ENCODE assay signal across 8 cellular contexts in the genomic region with DNA sequence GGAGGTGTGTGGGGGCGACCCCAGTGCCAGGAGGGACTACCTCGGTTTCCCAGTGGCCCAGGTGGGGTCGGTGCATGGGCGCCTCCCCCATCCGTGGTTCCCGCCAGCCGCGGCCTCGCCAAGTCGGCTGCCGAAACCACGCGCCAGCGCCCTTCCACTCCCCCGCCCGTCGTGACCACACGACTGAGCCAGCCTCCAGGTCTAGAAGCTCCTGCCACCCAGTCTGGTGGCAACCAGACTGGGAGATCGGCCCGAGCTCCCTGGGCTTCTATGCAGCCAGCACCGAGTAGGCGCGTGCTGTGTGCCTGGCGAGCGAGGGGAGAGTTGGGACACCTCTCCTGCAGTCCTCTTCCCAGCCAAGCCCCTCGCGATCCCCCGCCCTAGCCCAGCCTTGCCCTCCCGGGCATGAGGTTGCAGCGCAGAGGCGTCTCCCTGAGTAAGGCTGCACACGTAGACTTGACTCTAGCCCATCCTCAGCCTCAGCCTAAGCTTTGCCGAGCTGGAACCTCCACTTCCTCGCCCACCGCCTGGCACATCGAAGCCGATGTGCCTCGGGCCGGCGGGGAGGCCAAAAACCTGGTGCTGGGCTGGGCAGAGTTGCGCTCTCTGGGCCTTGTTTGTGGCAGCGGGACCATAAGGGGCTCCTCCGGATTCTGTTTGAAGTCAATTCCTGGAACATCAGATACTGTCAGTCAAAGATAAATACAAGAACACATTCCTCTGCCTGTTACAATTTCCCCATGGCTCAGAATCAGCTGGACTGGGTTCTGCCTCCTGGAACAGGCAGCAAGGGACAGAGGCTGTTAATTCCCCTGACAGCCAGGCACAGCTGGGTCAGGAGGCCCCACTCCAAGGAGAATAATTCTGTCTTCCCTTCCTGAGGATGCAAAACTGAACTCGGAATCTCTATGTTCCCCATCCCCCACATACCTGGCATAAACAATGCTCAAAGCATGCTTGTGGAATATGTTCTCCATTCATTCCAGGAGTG. TPM values are rescaled to one million over a fixed set of nuclear protein-coding genes. Genes with fewer than 3 reads are reported as not detected.
DNase-seq lines count a peak whose midpoint lies in the region; ATAC-seq and TF ChIP-seq lines count a peak whose summit lies in the region.

No MANE protein-coding gene starts in this region.

- DNase-seq in GM23338 (ENCODE audit: low spot score) (peak; percentile 58), foreskin keratinocyte (peak in 1 of 2 donors; percentile 7), retina (peak; percentile 71), lower leg skin (ENCODE audit: low spot score in 2 of 2) (no peak), NCI-H69 (lab: John Stamatoyannopoulos, UW) (no peak), NCI-H1930 (lab: John Stamatoyannopoulos, UW) (no peak)
- peak; percentile 27 to 38 for DNase-seq in activated T-cell treated with anti-CD3 and anti-CD28 coated beads, Interleukin-2, amount 50 U/mL, for 72 hours

- no peaks in the 10 kb centered on the region for H3K9me2 ChIP-seq in GM23338 (ENCODE audit: insufficient read depth)

- H3K27me3 ChIP-seq in GM23338 (ENCODE audit: insufficient read depth) (peaks cover 62% of the 10 kb centered on the region), foreskin keratinocyte (peaks cover 56% of the 10 kb centered on the region)

- WGBS in lower leg skin, 2 donors, result 14 to 21% methylated on average over 25 to 30 of the region's 44 CpGs

- H3K27ac Mint-ChIP-seq in GM23338, result no peak overlapping the region
- no peak overlapping the region for H3K27ac Mint-ChIP-seq in activated T-cell treated with anti-CD3 and anti-CD28 coated beads, Interleukin-2, amount 50 U/mL, for 72 hours

- TF ChIP-seq CTCF in GM23338 (conservative IDR thresholded peaks at IDR 0.05; ENCODE audit: low read depth in 2 of 2) (no peak), foreskin keratinocyte (conservative IDR thresholded peaks at IDR 0.05) (no peak), lower leg skin (IDR thresholded peaks at IDR 0.05) (no peak)

- H3K9me3 Mint-ChIP-seq in GM23338, result no peaks in the 10 kb centered on the region
- no peaks in the 10 kb centered on the region for H3K9me3 Mint-ChIP-seq in activated T-cell treated with anti-CD3 and anti-CD28 coated beads, Interleukin-2, amount 50 U/mL, for 72 hours

- H3F3A ChIP-seq in GM23338 (replicated peaks; ENCODE audit: low read depth), result no peaks in the 10 kb centered on the region

- H3K4me1 ChIP-seq in GM23338 (ENCODE audit: insufficient read depth) (peaks cover 4% of the 10 kb centered on the region; the same call in 1 of the 2 replicates), foreskin keratinocyte (no peaks in the 10 kb centered on the region)

- H3K36me3 ChIP-seq in GM23338 (ENCODE audit: insufficient read depth), result no peaks in the 10 kb centered on the region; the same call in 1 of the 2 replicates

- TF ChIP-seq POLR2A in lower leg skin (IDR thresholded peaks at IDR 0.05), result no peak

- H3K36me3 Mint-ChIP-seq in GM23338 (ENCODE audit: low read depth), result no peaks in the 10 kb centered on the region
- no peaks in the 10 kb centered on the region for H3K36me3 Mint-ChIP-seq in activated T-cell treated with anti-CD3 and anti-CD28 coated beads, Interleukin-2, amount 50 U/mL, for 72 hours (ENCODE audit: insufficient read depth in 2 of 2)

- no peak overlapping the region for H3K27ac ChIP-seq in GM23338 (ENCODE audit: low read depth)
- H3K27ac ChIP-seq in foreskin keratinocyte, result no peak overlapping the region

- H3K4me3 Mint-ChIP-seq in GM23338, result peak overlapping the region; percentile 85
- H3K4me3 Mint-ChIP-seq in activated T-cell treated with anti-CD3 and anti-CD28 coated beads, Interleukin-2, amount 50 U/mL, for 72 hours, result peak overlapping the region; percentile 76 to 80

- H2AFZ ChIP-seq in GM23338, result peak overlapping the region; percentile 93

- peak; percentile 63 for ATAC-seq in GM23338
- ATAC-seq in activated T-cell treated with anti-CD3 and anti-CD28 coated beads, Interleukin-2, amount 50 U/mL, for 72 hours (replicated peaks in 1 of 2), result peak; percentile 17 to 40
- peak; percentile 16 for ATAC-seq in foreskin keratinocyte
- ATAC-seq in GM21576 (IDR thresholded peaks at IDR 0.05; ENCODE audit: unreplicated experiment), result no peak

- no peaks in the 10 kb centered on the region for H3K79me2 ChIP-seq in GM23338 (replicated peaks; ENCODE audit: insufficient read depth)

- intact Hi-C loops in lower leg skin (cut with DNase I; ENCODE audit: low total_unique reads), result no loop called here

- H3K4me2 ChIP-seq in GM23338, result peak overlapping the region; percentile 92

- H4K20me1 ChIP-seq in GM23338 (replicated peaks; ENCODE audit: insufficient read depth), result no peaks in the 10 kb centered on the region

- H3K4me1 Mint-ChIP-seq in GM23338, result peaks cover 17% of the 10 kb centered on the region
- peaks cover 16% of the 10 kb centered on the region for H3K4me1 Mint-ChIP-seq in activated T-cell treated with anti-CD3 and anti-CD28 coated beads, Interleukin-2, amount 50 U/mL, for 72 hours (ENCODE audit: low read depth)

- H3K4me3 ChIP-seq in GM23338, result peak overlapping the region; percentile 81
- H3K4me3 ChIP-seq in lower leg skin (ENCODE audit: low read depth, poor library complexity, severe bottlenecking), result no peak overlapping the region

- H3K27me3 Mint-ChIP-seq in GM23338 (ENCODE audit: insufficient read depth, low read depth, poor library complexity), result peaks cover 58% of the 10 kb centered on the region
- peaks cover 43% of the 10 kb centered on the region for H3K27me3 Mint-ChIP-seq in activated T-cell treated with anti-CD3 and anti-CD28 coated beads, Interleukin-2, amount 50 U/mL, for 72 hours (ENCODE audit: low read depth)

TF ChIP-seq in GM23338, 12 proteins besides CTCF, POLR2A, EP300 and RAD21:
- peak; percentile 31 for TF ChIP-seq EZH2 (IDR thresholded peaks at IDR 0.05; ENCODE audit: low read depth, unreplicated experiment)
- TF ChIP-seq EZH2phosphoT487 (IDR thresholded peaks at IDR 0.05; ENCODE audit: unreplicated experiment), result peak; percentile 16
- TF ChIP-seq ZNF331 (CRISPR knock-in tag; IDR thresholded peaks at IDR 0.05; ENCODE audit: low read depth), result no peak

RNA-seq across cellular contexts. Expression of a gene that starts 1.5 kb away (rescaled TPM):
- total RNA-seq in GM23338 (2014; rRNA removed; shearing (Covaris generic)), result 0.12 and 0.14 TPM in 2 replicates
- polyA plus RNA-seq in GM23338 (2016; fragmentation: Nextera tagmentation; extraction: Ambion mirVana) (0.37 and 0.42 TPM in 2 replicates), foreskin keratinocyte (0.08 TPM in 1 of 2 replicates, not detected in the other)
- 1 to 10 TPM in 1 of 2 donors, under 1 TPM in 1; 0.48 to 2.6 TPM for total RNA-seq in activated T-cell treated with anti-CD3 and anti-CD28 coated beads, Interleukin-2, amount 50 U/mL, for 72 hours
- total RNA-seq in foreskin keratinocyte (0.07 TPM in 1 of 2 replicates, not detected in the other), lower leg skin (1 to 10 TPM in 1 of 4 donors, under 1 TPM in 2, not detected in 1; 0.23 to 1.1 (median 0.81) TPM)

RNA-seq across cellular contexts. Expression of a gene that starts 33.8 kb away (rescaled TPM):
- total RNA-seq in GM23338 (2014; rRNA removed; shearing (Covaris generic)), result 79.4 and 82.9 TPM in 2 replicates
- polyA plus RNA-seq in GM23338 (2016; fragmentation: Nextera tagmentation; extraction: Ambion mirVana) (53.1 and 57.3 TPM in 2 replicates), foreskin keratinocyte (53.3 and 54.0 TPM in 2 replicates)
- total RNA-seq in activated T-cell treated with anti-CD3 and anti-CD28 coated beads, Interleukin-2, amount 50 U/mL, for 72 hours, result 10 to 100 TPM; 32.6 to 43.0 TPM
- total RNA-seq in foreskin keratinocyte (61.6 and 65.7 TPM in 2 replicates), lower leg skin (1 to 10 TPM; 2.2 to 9.3 (median 7.3) TPM)

RNA-seq across cellular contexts. Expression of a gene that starts 45.0 kb away (rescaled TPM):
- 7.9 and 8.7 TPM in 2 replicates for total RNA-seq in GM23338 (2014; rRNA removed; shearing (Covaris generic))
- 3.6 and 3.7 TPM in 2 replicates for polyA plus RNA-seq in GM23338 (2016; fragmentation: Nextera tagmentation; extraction: Ambion mirVana)
- total RNA-seq in activated T-cell treated with anti-CD3 and anti-CD28 coated beads, Interleukin-2, amount 50 U/mL, for 72 hours, result 10 to 100 TPM; 53.1 to 54.6 TPM
- 31.8 and 32.7 TPM in 2 replicates for total RNA-seq in foreskin keratinocyte
- polyA plus RNA-seq in foreskin keratinocyte, result 15.7 and 16.9 TPM in 2 replicates
- 10 to 100 TPM; 27.5 to 47.4 (median 30.5) TPM for total RNA-seq in lower leg skin

Comparison
In these comparisons a context has a peak if more than half of its experiments do, and no peak if none do; other contexts are left out.
1. DNase-seq: peak in GM23338 (single experiment), activated T-cell treated with anti-CD3 and anti-CD28 coated beads, Interleukin-2, amount 50 U/mL, for 72 hours (2 of 2) and retina (single experiment); none in lower leg skin (0 of 2), NCI-H69 (single experiment) and NCI-H1930 (0 of 2).